In genomic region chr19:33728141-33728540, GRCh38 we compare ENCODE assay signal across 19 cellular contexts.
A peak's percentile ranks its signal among the peaks of the same experiment; 100 is the strongest.
DNase-seq lines count a peak whose midpoint lies in the region; ATAC-seq and TF ChIP-seq lines count a peak whose summit lies in the region.
"Had no signal": no experiment of that assay in that cellular context is flagged by ENCODE, and none has a peak within 500 bp of the region (broad histone marks: within the 10 kb centered on the region; RNA-seq: fewer than 3 reads in every experiment).

No MANE protein-coding gene starts in this region.

- no peak overlapping the region for H2BK5ac ChIP-seq in neuronal stem cell (ENCODE audit: low read length)

- H3K4me3 Mint-ChIP-seq in glutamatergic neuron (ENCODE audit: unreplicated experiment), result peak overlapping the region; percentile 8
- H3K4me3 Mint-ChIP-seq: B cell; CD4-positive, alpha-beta T cell; CD8-positive, alpha-beta T cell had no signal

- no peak for TF ChIP-seq POLR2A in heart left ventricle (IDR thresholded peaks at IDR 0.05)
- no peak for TF ChIP-seq POLR2A in body of pancreas (IDR thresholded peaks at IDR 0.05)

- intact Hi-C loops in heart left ventricle (cut with DNase I), result no loop called here
- intact Hi-C loops in body of pancreas (cut with DNase I), result no loop called here

- H3K23ac ChIP-seq in neuronal stem cell (ENCODE audit: low read depth, low read length, poor library complexity), result peak overlapping the region; percentile 81

- no peak overlapping the region for H3K18ac ChIP-seq in neuronal stem cell (ENCODE audit: low read length)

- H3K27me3 ChIP-seq in SJCRH30 (no peaks in the 10 kb centered on the region), neuronal stem cell (ENCODE audit: control insufficient read depth in 3 of 3, insufficient read depth in 3 of 3, low read depth in 1 of 3, low read length in 3 of 3) (peaks cover 0 to 3% (median 0%) of the 10 kb centered on the region in 3 experiments), heart left ventricle (peaks cover 0 to 31% (median 0%) of the 10 kb centered on the region in 9 donors), body of pancreas (no peaks in the 10 kb centered on the region)
- H3K27me3 ChIP-seq: BLaER1 treated with 17β-estradiol and CSF1 and Interleukin-3, amounts not matched to agents 10 nM and 100 nM had no signal

- H3K27me3 Mint-ChIP-seq in glutamatergic neuron (ENCODE audit: unreplicated experiment), result peaks cover 33% of the 10 kb centered on the region
- H3K27me3 Mint-ChIP-seq: B cell had no signal

- peak overlapping the region; percentile 3 for H3K9ac ChIP-seq in neuronal stem cell (ENCODE audit: low read depth, low read length, poor library complexity)
- H3K9ac ChIP-seq: BLaER1 treated with 17β-estradiol and CSF1 and Interleukin-3, amounts not matched to agents 10 nM and 100 nM had no signal

- no peak overlapping the region for H2BK15ac ChIP-seq in neuronal stem cell (ENCODE audit: low read length)

- no peaks in the 10 kb centered on the region for H3K79me1 ChIP-seq in neuronal stem cell (ENCODE audit: low read depth, low read length)

- H3K4me3 ChIP-seq in SJCRH30 (peak overlapping the region; percentile 54), neuronal stem cell (ENCODE audit: low read length in 2 of 2) (no peak overlapping the region), heart left ventricle (no peak overlapping the region), body of pancreas (no peak overlapping the region)
- H3K4me3 ChIP-seq: A549; BLaER1 treated with 17β-estradiol and CSF1 and Interleukin-3, amounts not matched to agents 10 nM and 100 nM had no signal

- TF ChIP-seq CTCF in VCaP (conservative IDR thresholded peaks at IDR 0.05) (no peak), glutamatergic neuron (IDR thresholded peaks at IDR 0.05; ENCODE audit: partially characterized antibody, unreplicated experiment) (no peak), heart left ventricle (IDR thresholded peaks at IDR 0.05) (no peak), body of pancreas (IDR thresholded peaks at IDR 0.05) (no peak)

- H3K4me1 Mint-ChIP-seq in glutamatergic neuron (ENCODE audit: low read depth, unreplicated experiment), result peaks cover 64% of the 10 kb centered on the region
- H3K4me1 Mint-ChIP-seq: B cell had no signal

- H3K4ac ChIP-seq in neuronal stem cell (ENCODE audit: low read length), result no peak overlapping the region

- ATAC-seq in heart left ventricle, result no peak
- ATAC-seq in GM18909 (IDR thresholded peaks at IDR 0.05; ENCODE audit: poor library complexity, unreplicated experiment), result no peak
- no peak for ATAC-seq in body of pancreas
- ATAC-seq: A549; CD8-positive, alpha-beta T cell had no signal

- H3K9me3 Mint-ChIP-seq in glutamatergic neuron (ENCODE audit: unreplicated experiment), result peaks cover 53% of the 10 kb centered on the region
- H3K9me3 Mint-ChIP-seq: CD4-positive, alpha-beta T cell had no signal

- H3K27ac ChIP-seq in SJCRH30, result peak overlapping the region; percentile 100
- peak overlapping the region; percentile 72 for H3K27ac ChIP-seq in VCaP
- H3K27ac ChIP-seq in neuronal stem cell (replicated peaks; ENCODE audit: low read length), result no peak overlapping the region
- H3K27ac ChIP-seq in heart left ventricle, result no peak overlapping the region
- H3K27ac ChIP-seq in body of pancreas, result no peak overlapping the region
- H3K27ac ChIP-seq: 22Rv1; A549; BLaER1 treated with 17β-estradiol and CSF1 and Interleukin-3, amounts not matched to agents 10 nM and 100 nM; C4-2B had no signal

- no CpG with 5 or more reads among the region's 3 CpGs for WGBS in neuronal stem cell (ENCODE audit: extremely low coverage in 2 of 2, insufficient read length in 2 of 2, insufficient replicate concordance in 1 of 2), 2 donors
- 75 to 84% (median 75%) methylated on average over 3 of the region's 3 CpGs for WGBS in heart left ventricle, 4 donors
- WGBS in body of pancreas, 2 donors, result 67 to 78% methylated on average over 3 of the region's 3 CpGs

- H3K4me1 ChIP-seq in SJCRH30 (peaks cover 88% of the 10 kb centered on the region), neuronal stem cell (ENCODE audit: control insufficient read depth in 2 of 2, insufficient read depth in 1 of 2, low read depth in 1 of 2, low read length in 2 of 2) (no peaks in the 10 kb centered on the region), heart left ventricle (no peaks in the 10 kb centered on the region), body of pancreas (no peaks in the 10 kb centered on the region)
- H3K4me1 ChIP-seq: A549, Caco-2 had no signal

- no peak overlapping the region for H2AFZ ChIP-seq in neuronal stem cell (ENCODE audit: low read length)

- no peak overlapping the region for H4K91ac ChIP-seq in neuronal stem cell (ENCODE audit: low read depth, low read length, poor library complexity)

- DNase-seq in SJCRH30 (no peak), glutamatergic neuron (no peak), neuronal stem cell (ENCODE audit: low spot score) (no peak), NCI-H2029 (lab: John Stamatoyannopoulos, UW) (no peak), heart left ventricle (no peak), body of pancreas (no peak)
- DNase-seq: AML-193; Caco-2; Calu3; CD4-positive, alpha-beta T cell; CD8-positive, alpha-beta T cell; GF-D8 had no signal

- H3K27ac Mint-ChIP-seq in glutamatergic neuron (ENCODE audit: unreplicated experiment), result no peak overlapping the region
- H3K27ac Mint-ChIP-seq: B cell; CD4-positive, alpha-beta T cell; CD8-positive, alpha-beta T cell had no signal

- no peak overlapping the region for H2BK12ac ChIP-seq in neuronal stem cell (ENCODE audit: low read length)

- H3K36me3 Mint-ChIP-seq in glutamatergic neuron (ENCODE audit: unreplicated experiment), result peaks cover 24% of the 10 kb centered on the region
- H3K36me3 Mint-ChIP-seq: CD8-positive, alpha-beta T cell had no signal

- H2BK120ac ChIP-seq in neuronal stem cell (ENCODE audit: low read depth, low read length), result no peak overlapping the region

- H3K36me3 ChIP-seq in SJCRH30, result no peaks in the 10 kb centered on the region
- H3K36me3 ChIP-seq in neuronal stem cell (replicated peaks in 1 of 2; ENCODE audit: control insufficient read depth in 2 of 2, insufficient read depth in 2 of 2, low read length in 2 of 2), result no peaks in the 10 kb centered on the region
- no peaks in the 10 kb centered on the region for H3K36me3 ChIP-seq in heart left ventricle
- H3K36me3 ChIP-seq in body of pancreas (replicated peaks in 1 of 2; ENCODE audit: insufficient read depth in 1 of 2, low read depth in 2 of 2), result no peaks in the 10 kb centered on the region
- H3K36me3 ChIP-seq: BLaER1 treated with 17β-estradiol and CSF1 and Interleukin-3, amounts not matched to agents 10 nM and 100 nM had no signal

- no peak overlapping the region for H4K8ac ChIP-seq in neuronal stem cell (ENCODE audit: low read depth, low read length)

- H3K9me3 ChIP-seq in SJCRH30 (replicated peaks), result peaks cover 4% of the 10 kb centered on the region; the same call in 1 of the 2 replicates
- no peaks in the 10 kb centered on the region for H3K9me3 ChIP-seq in neuronal stem cell (replicated peaks in 1 of 2; ENCODE audit: control insufficient read depth in 2 of 2, insufficient read depth in 1 of 2, low read depth in 1 of 2, low read length in 2 of 2)
- peaks cover 0 to 2% (median 0%) of the 10 kb centered on the region in 12 donors for H3K9me3 ChIP-seq in heart left ventricle
- no peaks in the 10 kb centered on the region for H3K9me3 ChIP-seq in body of pancreas
- H3K9me3 ChIP-seq: Caco-2 had no signal

- no peak overlapping the region for H3K4me2 ChIP-seq in neuronal stem cell (ENCODE audit: insufficient read depth, low read length, poor library complexity, severe bottlenecking)
- H3K4me2 ChIP-seq: A549; BLaER1 treated with 17β-estradiol and CSF1 and Interleukin-3, amounts not matched to agents 10 nM and 100 nM had no signal

- H2AK5ac ChIP-seq in neuronal stem cell (ENCODE audit: low read depth, low read length), result no peak overlapping the region

- no peak overlapping the region for H3K14ac ChIP-seq in neuronal stem cell (ENCODE audit: low read length)

Comparison
In these comparisons a context has a peak if more than half of its experiments do, and no peak if none do; other contexts are left out.
1. H3K27ac ChIP-seq: peak in SJCRH30 (single experiment) and VCaP (single experiment); none in neuronal stem cell (single experiment), heart left ventricle (0 of 12) and body of pancreas (0 of 4).